1 cellular context compared by ENCODE assay signal in the genomic region with DNA sequence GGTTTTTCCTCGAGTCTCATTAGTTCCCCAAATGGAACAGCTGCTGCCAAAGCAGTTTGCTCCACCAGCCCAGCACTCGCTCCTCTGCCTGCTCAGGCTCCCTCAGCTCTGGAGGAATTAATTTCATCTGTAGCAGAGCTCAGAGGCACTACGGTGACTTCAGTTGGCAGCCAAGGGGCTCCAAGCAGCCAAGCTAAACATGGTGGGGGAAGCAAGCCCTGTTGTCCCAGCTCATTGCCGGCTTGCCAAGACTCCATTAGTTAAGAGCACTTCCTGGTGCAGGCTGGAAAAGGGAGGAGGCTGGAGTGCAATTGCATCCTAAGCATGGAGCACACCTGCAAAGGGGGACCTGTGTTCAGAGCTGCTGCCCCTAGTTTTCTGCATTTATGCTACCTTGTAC.
TF ChIP-seq lines count a peak whose summit lies in the region.

No MANE protein-coding gene starts in this region.

TF ChIP-seq in H1, 55 proteins besides CTCF, POLR2A, EP300 and RAD21:
- TF ChIP-seq CBX5 (IDR thresholded peaks at IDR 0.05; ENCODE audit: low read depth, low read length) (no peak), SUZ12 (IDR thresholded peaks at IDR 0.05; ENCODE audit: low read length) (no peak), RBBP5 (IDR thresholded peaks at IDR 0.05; ENCODE audit: borderline replicate concordance, low read depth, low read length) (no peak), MAFK (IDR thresholded peaks at IDR 0.05; ENCODE audit: low read depth, low read length) (no peak), BACH1 (IDR thresholded peaks at IDR 0.05; ENCODE audit: low read length) (no peak), TBP (IDR thresholded peaks at IDR 0.05; ENCODE audit: low read depth, low read length) (no peak), KDM4A (IDR thresholded peaks at IDR 0.05; ENCODE audit: low read depth, low read length, severe bottlenecking) (no peak)
